ENCODE assay signal across 1 cellular context in the genomic region with DNA sequence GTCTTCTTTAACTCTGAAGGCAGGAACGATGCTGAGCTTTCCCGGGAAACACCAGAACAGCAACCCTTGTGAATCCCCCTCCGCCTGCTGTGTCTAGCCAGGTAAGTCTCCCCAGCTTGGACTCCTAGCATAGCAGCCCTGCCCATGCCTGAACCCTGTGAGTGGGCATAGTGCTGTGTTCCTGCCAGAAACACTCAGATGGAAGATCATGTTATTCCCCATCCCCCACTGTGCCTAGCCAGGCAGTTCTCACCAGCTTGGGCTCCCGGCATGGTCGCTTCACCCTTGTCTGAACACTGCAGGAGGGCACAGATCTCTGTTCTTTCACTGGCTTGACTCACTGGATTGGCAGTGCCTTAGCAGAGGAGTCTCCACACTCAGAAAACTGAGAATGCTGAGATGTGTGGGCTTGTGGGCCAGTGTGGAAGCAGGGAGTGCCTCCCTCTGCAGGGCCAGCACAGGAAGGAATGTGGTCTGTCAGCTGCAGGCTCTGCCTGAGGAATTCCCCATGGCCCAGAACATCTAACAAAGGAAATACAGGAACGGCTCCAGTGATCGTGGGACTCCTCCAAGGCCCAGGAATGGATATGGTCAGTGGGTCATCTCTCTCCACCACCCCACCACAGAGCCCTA.
TF ChIP-seq lines count a peak whose summit lies in the region.

No MANE protein-coding gene starts in this region.

TF ChIP-seq in H1, 55 proteins besides CTCF, POLR2A, EP300 and RAD21:
- no peak for TF ChIP-seq CHD2 (IDR thresholded peaks at IDR 0.05; ENCODE audit: low read length)
- TF ChIP-seq HDAC2 (IDR thresholded peaks at IDR 0.05; ENCODE audit: borderline replicate concordance in 1 of 2, low read depth in 2 of 2, low read length in 2 of 2), result no peak
- TF ChIP-seq CBX8 (IDR thresholded peaks at IDR 0.05; ENCODE audit: borderline replicate concordance, low read depth, low read length), result no peak
- TF ChIP-seq CTBP2 (IDR thresholded peaks at IDR 0.05; ENCODE audit: borderline replicate concordance, insufficient read depth, insufficient read length, low read length), result no peak
- TF ChIP-seq, protein P1, sequence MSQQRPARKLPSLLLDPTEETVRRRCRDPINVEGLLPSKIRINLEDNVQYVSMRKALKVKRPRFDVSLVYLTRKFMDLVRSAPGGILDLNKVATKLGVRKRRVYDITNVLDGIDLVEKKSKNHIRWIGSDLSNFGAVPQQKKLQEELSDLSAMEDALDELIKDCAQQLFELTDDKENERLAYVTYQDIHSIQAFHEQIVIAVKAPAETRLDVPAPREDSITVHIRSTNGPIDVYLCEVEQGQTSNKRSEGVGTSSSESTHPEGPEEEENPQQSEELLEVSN (IDR thresholded peaks at IDR 0.05), result no peak
- no peak for TF ChIP-seq SRF (IDR thresholded peaks at IDR 0.05; ENCODE audit: low read depth, low read length)
- TF ChIP-seq, protein P2, sequence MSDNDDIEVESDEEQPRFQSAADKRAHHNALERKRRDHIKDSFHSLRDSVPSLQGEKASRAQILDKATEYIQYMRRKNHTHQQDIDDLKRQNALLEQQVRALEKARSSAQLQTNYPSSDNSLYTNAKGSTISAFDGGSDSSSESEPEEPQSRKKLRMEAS (IDR thresholded peaks at IDR 0.05), result no peak
- no peak for TF ChIP-seq KDM1A (IDR thresholded peaks at IDR 0.05; ENCODE audit: borderline replicate concordance, low read length)
- TF ChIP-seq SP2 (IDR thresholded peaks at IDR 0.05; ENCODE audit: low read length), result no peak
- no peak for TF ChIP-seq TAF7 (optimal IDR thresholded peaks at IDR 0.05; ENCODE audit: borderline replicate concordance, low read depth, low read length)
- TF ChIP-seq, protein P3, sequence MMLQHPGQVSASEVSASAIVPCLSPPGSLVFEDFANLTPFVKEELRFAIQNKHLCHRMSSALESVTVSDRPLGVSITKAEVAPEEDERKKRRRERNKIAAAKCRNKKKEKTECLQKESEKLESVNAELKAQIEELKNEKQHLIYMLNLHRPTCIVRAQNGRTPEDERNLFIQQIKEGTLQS (IDR thresholded peaks at IDR 0.05; ENCODE audit: insufficient read depth, low read depth, low read length), result no peak
- TF ChIP-seq TBP (IDR thresholded peaks at IDR 0.05; ENCODE audit: low read depth, low read length), result no peak
